Comparison of ENCODE assay signal across 1 cellular context in the genomic region with DNA sequence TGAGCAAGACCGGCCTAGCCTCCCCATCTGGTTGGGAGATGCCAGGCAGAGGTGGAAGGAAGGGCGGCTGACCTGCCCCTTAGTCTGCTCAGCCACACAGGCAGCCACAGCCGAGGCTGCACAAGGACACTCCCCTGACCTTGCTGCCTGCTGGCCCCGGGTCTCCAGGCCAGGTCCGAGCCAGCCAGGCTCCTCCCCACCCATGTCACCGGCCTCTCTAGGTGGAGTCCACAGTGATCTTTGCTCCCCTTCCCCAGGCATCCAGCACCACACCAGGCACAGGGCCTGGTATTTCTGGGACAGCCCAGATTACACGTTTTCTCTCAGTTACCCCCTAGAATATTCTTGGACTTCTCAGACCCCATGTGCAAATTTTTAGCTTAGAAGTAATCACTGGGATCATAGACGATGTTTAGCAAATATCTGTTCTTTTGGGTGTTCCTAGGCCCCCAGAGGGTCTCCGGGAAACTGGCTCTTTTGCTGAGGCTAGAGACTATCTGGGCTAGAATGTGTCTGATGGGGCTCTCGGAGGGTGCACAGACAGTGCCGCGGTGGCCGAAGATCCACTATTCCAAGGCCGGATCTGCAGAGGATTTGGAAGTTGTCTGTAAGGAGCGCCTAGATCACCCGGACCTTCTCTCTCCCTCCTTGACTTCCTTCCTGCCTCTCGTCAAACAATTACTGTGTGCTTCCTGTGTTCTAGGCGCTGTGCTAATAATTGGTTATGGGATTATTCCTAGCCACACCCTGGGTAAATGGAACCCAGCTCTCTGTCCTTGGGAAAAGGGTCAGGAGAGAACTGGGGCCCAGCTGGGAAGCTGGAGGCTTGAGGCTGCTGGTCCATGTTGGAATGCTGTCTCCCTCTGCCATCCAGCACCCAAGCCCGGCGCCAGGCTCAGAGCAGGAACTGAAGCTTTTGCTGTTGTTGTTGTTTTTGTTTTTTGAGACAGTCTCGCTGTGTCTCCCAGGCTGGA.
TF ChIP-seq lines count a peak whose summit lies in the region.

No MANE protein-coding gene starts in this region.

TF ChIP-seq in HepG2, 621 proteins besides CTCF, POLR2A, EP300 and RAD21 (continued from another document and continues in another):
- TF ChIP-seq, protein P1, sequence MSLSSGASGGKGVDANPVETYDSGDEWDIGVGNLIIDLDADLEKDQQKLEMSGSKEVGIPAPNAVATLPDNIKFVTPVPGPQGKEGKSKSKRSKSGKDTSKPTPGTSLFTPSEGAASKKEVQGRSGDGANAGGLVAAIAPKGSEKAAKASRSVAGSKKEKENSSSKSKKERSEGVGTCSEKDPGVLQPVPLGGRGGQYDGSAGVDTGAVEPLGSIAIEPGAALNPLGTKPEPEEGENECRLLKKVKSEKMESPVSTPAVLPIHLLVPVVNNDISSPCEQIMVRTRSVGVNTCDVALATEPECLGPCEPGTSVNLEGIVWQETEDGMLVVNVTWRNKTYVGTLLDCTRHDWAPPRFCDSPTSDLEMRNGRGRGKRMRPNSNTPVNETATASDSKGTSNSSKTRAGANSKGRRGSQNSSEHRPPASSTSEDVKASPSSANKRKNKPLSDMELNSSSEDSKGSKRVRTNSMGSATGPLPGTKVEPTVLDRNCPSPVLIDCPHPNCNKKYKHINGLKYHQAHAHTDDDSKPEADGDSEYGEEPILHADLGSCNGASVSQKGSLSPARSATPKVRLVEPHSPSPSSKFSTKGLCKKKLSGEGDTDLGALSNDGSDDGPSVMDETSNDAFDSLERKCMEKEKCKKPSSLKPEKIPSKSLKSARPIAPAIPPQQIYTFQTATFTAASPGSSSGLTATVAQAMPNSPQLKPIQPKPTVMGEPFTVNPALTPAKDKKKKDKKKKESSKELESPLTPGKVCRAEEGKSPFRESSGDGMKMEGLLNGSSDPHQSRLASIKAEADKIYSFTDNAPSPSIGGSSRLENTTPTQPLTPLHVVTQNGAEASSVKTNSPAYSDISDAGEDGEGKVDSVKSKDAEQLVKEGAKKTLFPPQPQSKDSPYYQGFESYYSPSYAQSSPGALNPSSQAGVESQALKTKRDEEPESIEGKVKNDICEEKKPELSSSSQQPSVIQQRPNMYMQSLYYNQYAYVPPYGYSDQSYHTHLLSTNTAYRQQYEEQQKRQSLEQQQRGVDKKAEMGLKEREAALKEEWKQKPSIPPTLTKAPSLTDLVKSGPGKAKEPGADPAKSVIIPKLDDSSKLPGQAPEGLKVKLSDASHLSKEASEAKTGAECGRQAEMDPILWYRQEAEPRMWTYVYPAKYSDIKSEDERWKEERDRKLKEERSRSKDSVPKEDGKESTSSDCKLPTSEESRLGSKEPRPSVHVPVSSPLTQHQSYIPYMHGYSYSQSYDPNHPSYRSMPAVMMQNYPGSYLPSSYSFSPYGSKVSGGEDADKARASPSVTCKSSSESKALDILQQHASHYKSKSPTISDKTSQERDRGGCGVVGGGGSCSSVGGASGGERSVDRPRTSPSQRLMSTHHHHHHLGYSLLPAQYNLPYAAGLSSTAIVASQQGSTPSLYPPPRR (CRISPR knock-in tag; IDR thresholded peaks at IDR 0.05; ENCODE audit: borderline replicate concordance) = peak; percentile 73; the same call in 1 of the 2 replicates
- TF ChIP-seq, protein P2, sequence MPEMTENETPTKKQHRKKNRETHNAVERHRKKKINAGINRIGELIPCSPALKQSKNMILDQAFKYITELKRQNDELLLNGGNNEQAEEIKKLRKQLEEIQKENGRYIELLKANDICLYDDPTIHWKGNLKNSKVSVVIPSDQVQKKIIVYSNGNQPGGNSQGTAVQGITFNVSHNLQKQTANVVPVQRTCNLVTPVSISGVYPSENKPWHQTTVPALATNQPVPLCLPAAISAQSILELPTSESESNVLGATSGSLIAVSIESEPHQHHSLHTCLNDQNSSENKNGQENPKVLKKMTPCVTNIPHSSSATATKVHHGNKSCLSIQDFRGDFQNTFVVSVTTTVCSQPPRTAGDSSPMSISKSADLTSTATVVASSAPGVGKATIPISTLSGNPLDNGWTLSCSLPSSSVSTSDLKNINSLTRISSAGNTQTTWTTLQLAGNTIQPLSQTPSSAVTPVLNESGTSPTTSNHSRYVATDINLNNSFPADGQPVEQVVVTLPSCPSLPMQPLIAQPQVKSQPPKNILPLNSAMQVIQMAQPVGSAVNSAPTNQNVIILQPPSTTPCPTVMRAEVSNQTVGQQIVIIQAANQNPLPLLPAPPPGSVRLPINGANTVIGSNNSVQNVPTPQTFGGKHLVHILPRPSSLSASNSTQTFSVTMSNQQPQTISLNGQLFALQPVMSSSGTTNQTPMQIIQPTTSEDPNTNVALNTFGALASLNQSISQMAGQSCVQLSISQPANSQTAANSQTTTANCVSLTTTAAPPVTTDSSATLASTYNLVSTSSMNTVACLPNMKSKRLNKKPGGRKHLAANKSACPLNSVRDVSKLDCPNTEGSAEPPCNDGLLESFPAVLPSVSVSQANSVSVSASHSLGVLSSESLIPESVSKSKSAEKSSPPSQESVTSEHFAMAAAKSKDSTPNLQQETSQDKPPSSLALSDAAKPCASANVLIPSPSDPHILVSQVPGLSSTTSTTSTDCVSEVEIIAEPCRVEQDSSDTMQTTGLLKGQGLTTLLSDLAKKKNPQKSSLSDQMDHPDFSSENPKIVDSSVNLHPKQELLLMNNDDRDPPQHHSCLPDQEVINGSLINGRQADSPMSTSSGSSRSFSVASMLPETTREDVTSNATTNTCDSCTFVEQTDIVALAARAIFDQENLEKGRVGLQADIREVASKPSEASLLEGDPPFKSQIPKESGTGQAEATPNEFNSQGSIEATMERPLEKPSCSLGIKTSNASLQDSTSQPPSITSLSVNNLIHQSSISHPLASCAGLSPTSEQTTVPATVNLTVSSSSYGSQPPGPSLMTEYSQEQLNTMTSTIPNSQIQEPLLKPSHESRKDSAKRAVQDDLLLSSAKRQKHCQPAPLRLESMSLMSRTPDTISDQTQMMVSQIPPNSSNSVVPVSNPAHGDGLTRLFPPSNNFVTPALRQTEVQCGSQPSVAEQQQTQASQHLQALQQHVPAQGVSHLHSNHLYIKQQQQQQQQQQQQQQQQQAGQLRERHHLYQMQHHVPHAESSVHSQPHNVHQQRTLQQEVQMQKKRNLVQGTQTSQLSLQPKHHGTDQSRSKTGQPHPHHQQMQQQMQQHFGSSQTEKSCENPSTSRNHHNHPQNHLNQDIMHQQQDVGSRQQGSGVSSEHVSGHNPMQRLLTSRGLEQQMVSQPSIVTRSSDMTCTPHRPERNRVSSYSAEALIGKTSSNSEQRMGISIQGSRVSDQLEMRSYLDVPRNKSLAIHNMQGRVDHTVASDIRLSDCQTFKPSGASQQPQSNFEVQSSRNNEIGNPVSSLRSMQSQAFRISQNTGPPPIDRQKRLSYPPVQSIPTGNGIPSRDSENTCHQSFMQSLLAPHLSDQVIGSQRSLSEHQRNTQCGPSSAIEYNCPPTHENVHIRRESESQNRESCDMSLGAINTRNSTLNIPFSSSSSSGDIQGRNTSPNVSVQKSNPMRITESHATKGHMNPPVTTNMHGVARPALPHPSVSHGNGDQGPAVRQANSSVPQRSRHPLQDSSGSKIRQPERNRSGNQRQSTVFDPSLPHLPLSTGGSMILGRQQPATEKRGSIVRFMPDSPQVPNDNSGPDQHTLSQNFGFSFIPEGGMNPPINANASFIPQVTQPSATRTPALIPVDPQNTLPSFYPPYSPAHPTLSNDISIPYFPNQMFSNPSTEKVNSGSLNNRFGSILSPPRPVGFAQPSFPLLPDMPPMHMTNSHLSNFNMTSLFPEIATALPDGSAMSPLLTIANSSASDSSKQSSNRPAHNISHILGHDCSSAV (CRISPR knock-in tag; IDR thresholded peaks at IDR 0.05; ENCODE audit: borderline replicate concordance) = no peak
- no peak for TF ChIP-seq ZNF326 (CRISPR knock-in tag; IDR thresholded peaks at IDR 0.05; ENCODE audit: borderline replicate concordance)
- TF ChIP-seq ZNF264 (CRISPR knock-in tag; IDR thresholded peaks at IDR 0.05) = 0 out of 2 replicates have a peak, but pooled peaks have one; percentile 60
- peak; percentile 77; the same call in 1 of the 2 replicates for TF ChIP-seq NFKB2 (CRISPR knock-in tag; IDR thresholded peaks at IDR 0.05; ENCODE audit: borderline replicate concordance)
- TF ChIP-seq ZNF510 (CRISPR knock-in tag; IDR thresholded peaks at IDR 0.05; ENCODE audit: low read depth) = no peak
- TF ChIP-seq, protein P3, sequence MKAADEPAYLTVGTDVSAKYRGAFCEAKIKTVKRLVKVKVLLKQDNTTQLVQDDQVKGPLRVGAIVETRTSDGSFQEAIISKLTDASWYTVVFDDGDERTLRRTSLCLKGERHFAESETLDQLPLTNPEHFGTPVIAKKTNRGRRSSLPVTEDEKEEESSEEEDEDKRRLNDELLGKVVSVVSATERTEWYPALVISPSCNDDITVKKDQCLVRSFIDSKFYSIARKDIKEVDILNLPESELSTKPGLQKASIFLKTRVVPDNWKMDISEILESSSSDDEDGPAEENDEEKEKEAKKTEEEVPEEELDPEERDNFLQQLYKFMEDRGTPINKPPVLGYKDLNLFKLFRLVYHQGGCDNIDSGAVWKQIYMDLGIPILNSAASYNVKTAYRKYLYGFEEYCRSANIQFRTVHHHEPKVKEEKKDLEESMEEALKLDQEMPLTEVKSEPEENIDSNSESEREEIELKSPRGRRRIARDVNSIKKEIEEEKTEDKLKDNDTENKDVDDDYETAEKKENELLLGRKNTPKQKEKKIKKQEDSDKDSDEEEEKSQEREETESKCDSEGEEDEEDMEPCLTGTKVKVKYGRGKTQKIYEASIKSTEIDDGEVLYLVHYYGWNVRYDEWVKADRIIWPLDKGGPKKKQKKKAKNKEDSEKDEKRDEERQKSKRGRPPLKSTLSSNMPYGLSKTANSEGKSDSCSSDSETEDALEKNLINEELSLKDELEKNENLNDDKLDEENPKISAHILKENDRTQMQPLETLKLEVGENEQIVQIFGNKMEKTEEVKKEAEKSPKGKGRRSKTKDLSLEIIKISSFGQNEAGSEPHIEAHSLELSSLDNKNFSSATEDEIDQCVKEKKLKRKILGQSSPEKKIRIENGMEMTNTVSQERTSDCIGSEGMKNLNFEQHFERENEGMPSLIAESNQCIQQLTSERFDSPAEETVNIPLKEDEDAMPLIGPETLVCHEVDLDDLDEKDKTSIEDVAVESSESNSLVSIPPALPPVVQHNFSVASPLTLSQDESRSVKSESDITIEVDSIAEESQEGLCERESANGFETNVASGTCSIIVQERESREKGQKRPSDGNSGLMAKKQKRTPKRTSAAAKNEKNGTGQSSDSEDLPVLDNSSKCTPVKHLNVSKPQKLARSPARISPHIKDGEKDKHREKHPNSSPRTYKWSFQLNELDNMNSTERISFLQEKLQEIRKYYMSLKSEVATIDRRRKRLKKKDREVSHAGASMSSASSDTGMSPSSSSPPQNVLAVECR (CRISPR knock-in tag; IDR thresholded peaks at IDR 0.05; ENCODE audit: borderline replicate concordance) = peak; percentile 72; the same call in 1 of the 2 replicates
- no peak for TF ChIP-seq BRD4 (CRISPR knock-in tag; IDR thresholded peaks at IDR 0.05)
- TF ChIP-seq, protein P4, sequence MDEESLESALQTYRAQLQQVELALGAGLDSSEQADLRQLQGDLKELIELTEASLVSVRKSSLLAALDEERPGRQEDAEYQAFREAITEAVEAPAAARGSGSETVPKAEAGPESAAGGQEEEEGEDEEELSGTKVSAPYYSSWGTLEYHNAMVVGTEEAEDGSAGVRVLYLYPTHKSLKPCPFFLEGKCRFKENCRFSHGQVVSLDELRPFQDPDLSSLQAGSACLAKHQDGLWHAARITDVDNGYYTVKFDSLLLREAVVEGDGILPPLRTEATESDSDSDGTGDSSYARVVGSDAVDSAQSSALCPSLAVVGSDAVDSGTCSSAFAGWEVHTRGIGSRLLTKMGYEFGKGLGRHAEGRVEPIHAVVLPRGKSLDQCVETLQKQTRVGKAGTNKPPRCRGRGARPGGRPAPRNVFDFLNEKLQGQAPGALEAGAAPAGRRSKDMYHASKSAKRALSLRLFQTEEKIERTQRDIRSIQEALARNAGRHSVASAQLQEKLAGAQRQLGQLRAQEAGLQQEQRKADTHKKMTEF (CRISPR knock-in tag; IDR thresholded peaks at IDR 0.05) = peak; percentile 72; the same call in 1 of the 2 replicates
- TF ChIP-seq ZNF839 (CRISPR knock-in tag; IDR thresholded peaks at IDR 0.05; ENCODE audit: borderline replicate concordance) = 0 out of 2 replicates have a peak, but pooled peaks have one; percentile 55
- no peak for TF ChIP-seq CBX5 (CRISPR knock-in tag; IDR thresholded peaks at IDR 0.05; ENCODE audit: borderline replicate concordance)
- TF ChIP-seq FOXM1 (CRISPR knock-in tag; IDR thresholded peaks at IDR 0.05) = no peak
- no peak for TF ChIP-seq CHD2 (IDR thresholded peaks at IDR 0.05; ENCODE audit: low read depth, low read length)
- TF ChIP-seq, protein P5, sequence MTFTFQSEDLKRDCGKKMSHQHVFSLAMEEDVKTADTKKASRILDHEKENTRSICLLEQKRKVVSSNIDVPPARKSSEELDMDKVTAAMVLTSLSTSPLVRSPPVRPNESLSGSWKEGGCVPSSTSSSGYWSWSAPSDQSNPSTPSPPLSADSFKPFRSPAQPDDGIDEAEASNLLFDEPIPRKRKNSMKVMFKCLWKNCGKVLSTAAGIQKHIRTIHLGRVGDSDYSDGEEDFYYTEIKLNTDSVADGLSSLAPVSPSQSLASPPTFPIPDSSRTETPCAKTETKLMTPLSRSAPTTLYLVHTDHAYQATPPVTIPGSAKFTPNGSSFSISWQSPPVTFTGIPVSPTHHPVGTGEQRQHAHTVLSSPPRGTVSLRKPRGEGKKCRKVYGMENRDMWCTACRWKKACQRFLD (CRISPR knock-in tag; IDR thresholded peaks at IDR 0.05; ENCODE audit: borderline replicate concordance) = no peak
- TF ChIP-seq CEBPB (IDR thresholded peaks at IDR 0.05; ENCODE audit: borderline replicate concordance, low read depth, low read length) = no peak
- TF ChIP-seq ZNF816 (CRISPR knock-in tag; IDR thresholded peaks at IDR 0.05; ENCODE audit: borderline replicate concordance) = no peak
- TF ChIP-seq, protein P6, sequence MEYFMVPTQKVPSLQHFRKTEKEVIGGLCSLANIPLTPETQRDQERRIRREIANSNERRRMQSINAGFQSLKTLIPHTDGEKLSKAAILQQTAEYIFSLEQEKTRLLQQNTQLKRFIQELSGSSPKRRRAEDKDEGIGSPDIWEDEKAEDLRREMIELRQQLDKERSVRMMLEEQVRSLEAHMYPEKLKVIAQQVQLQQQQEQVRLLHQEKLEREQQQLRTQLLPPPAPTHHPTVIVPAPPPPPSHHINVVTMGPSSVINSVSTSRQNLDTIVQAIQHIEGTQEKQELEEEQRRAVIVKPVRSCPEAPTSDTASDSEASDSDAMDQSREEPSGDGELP (IDR thresholded peaks at IDR 0.05; ENCODE audit: borderline replicate concordance, low read depth) = peak; percentile 75
- TF ChIP-seq, protein P7, sequence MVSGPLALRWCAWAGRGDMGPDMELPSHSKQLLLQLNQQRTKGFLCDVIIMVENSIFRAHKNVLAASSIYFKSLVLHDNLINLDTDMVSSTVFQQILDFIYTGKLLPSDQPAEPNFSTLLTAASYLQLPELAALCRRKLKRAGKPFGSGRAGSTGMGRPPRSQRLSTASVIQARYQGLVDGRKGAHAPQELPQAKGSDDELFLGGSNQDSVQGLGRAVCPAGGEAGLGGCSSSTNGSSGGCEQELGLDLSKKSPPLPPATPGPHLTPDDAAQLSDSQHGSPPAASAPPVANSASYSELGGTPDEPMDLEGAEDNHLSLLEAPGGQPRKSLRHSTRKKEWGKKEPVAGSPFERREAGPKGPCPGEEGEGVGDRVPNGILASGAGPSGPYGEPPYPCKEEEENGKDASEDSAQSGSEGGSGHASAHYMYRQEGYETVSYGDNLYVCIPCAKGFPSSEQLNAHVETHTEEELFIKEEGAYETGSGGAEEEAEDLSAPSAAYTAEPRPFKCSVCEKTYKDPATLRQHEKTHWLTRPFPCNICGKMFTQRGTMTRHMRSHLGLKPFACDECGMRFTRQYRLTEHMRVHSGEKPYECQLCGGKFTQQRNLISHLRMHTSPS (CRISPR knock-in tag; IDR thresholded peaks at IDR 0.05; ENCODE audit: low read depth) = peak; percentile 38
- TF ChIP-seq MIER2 (CRISPR knock-in tag; IDR thresholded peaks at IDR 0.05) = peak; percentile 28; the same call in 1 of the 2 replicates
- peak; percentile 76; the same call in 1 of the 2 replicates for TF ChIP-seq SAP130 (CRISPR knock-in tag; IDR thresholded peaks at IDR 0.05; ENCODE audit: low read depth)
- no peak for TF ChIP-seq ZNF44 (CRISPR knock-in tag; IDR thresholded peaks at IDR 0.05)
- TF ChIP-seq, protein P8, sequence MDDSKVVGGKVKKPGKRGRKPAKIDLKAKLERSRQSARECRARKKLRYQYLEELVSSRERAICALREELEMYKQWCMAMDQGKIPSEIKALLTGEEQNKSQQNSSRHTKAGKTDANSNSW (CRISPR knock-in tag; IDR thresholded peaks at IDR 0.05; ENCODE audit: borderline replicate concordance) = no peak
